In the genomic region with DNA sequence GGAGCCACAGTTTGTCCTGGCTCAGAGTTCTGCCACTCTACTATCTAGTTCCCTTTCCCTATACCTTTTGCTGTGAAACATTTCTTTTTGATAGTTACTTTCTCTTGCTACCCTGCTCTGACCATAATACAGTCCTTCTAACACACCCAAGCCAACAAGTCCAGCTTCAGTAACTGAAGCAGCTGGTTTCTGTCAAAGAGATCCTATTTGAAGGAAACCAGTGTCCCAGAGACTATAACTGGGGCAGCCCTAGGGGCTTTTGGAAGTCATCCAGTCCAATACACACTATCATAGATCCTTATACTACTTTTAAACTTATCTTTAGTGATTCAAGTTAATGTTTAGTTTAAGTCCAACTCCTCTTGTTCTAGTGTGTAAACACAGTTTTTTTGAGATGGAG, we compare ENCODE assay signal across 14 cellular contexts.
"Had no signal": no experiment of that assay in that cellular context is flagged by ENCODE, and none has a peak within 500 bp of the region (broad histone marks: within the 10 kb centered on the region; RNA-seq: fewer than 3 reads in every experiment).

No MANE protein-coding gene starts in this region.

- H3K4me1 Mint-ChIP-seq: endodermal cell had no signal

- H3K4me3 ChIP-seq: sigmoid colon, transverse colon had no signal

- H3K4me3 Mint-ChIP-seq: dendritic cell treated with granulocyte-macrophage colony-stimulating factor and Interleukin-4, amounts not matched to agents 40 ng/mL and 50 ng/mL, for 4 days; endodermal cell had no signal

- H3K4me1 ChIP-seq: sigmoid colon, transverse colon had no signal

- H3K27ac ChIP-seq: sigmoid colon, transverse colon had no signal

- H3K27ac Mint-ChIP-seq: dendritic cell treated with granulocyte-macrophage colony-stimulating factor and Interleukin-4, amounts not matched to agents 40 ng/mL and 50 ng/mL, for 4 days; endodermal cell had no signal

- H3K9me3 ChIP-seq: sigmoid colon, transverse colon had no signal

- DNase-seq: activated CD4-positive, alpha-beta T cell treated with anti-CD3 and anti-CD28 coated beads for 48 hours; activated effector memory CD4-positive, alpha-beta T cell treated with anti-CD3 and anti-CD28 coated beads, Interleukin-2, amount 50 U/mL, for 16 hours; central memory CD4-positive, alpha-beta T cell; endodermal cell; hippocampal formation; kidney glomerular epithelial cell; SIG-M5; sigmoid colon; stimulated activated CD4-positive, alpha-beta T cell treated with anti-CD3 and anti-CD28 coated beads, Interleukin-2, amount 100 ng/mL, for 24 hours; stimulated activated naive CD4-positive, alpha-beta T cell; substantia nigra; transverse colon; WERI-Rb-1 had no signal

- H3K9me3 Mint-ChIP-seq: dendritic cell treated with granulocyte-macrophage colony-stimulating factor and Interleukin-4, amounts not matched to agents 40 ng/mL and 50 ng/mL, for 4 days; endodermal cell had no signal

- H3K27me3 ChIP-seq: sigmoid colon, transverse colon had no signal

- H3K27me3 Mint-ChIP-seq: dendritic cell treated with granulocyte-macrophage colony-stimulating factor and Interleukin-4, amounts not matched to agents 40 ng/mL and 50 ng/mL, for 4 days had no signal
